ENCODE assay signal across 10 cellular contexts in genomic region chr17:5241861-5242671, GRCh38. TPM values are rescaled to one million over a fixed set of nuclear protein-coding genes. Genes with fewer than 3 reads are reported as not detected.
DNase-seq lines count a peak whose midpoint lies in the region; ATAC-seq and TF ChIP-seq lines count a peak whose summit lies in the region.
"Had no signal": no experiment of that assay in that cellular context is flagged by ENCODE, and none has a peak within 500 bp of the region (broad histone marks: within the 10 kb centered on the region; RNA-seq: fewer than 3 reads in every experiment).

No MANE protein-coding gene starts in this region.

- H3K4me1 Mint-ChIP-seq in activated T-helper 1 cell treated with anti-CD3 and anti-CD28 coated beads, Interleukin-12 subunit alpha, Interleukin-12 subunit beta, Interleukin-2, Interleukin-4 antibody, amounts not matched to agents 30 ng/mL and 10 ng/mL and 1 ng/mL, durations not matched to agents 14 hours and 24 hours and 36 hours (ENCODE audit: low read depth), result peaks cover 20% of the 10 kb centered on the region

- intact Hi-C loops in activated T-helper 1 cell treated with anti-CD3 and anti-CD28 coated beads, Interleukin-12 subunit alpha, Interleukin-12 subunit beta, Interleukin-2, Interleukin-4 antibody, amounts not matched to agents 30 ng/mL and 10 ng/mL and 1 ng/mL, durations not matched to agents 14 hours and 24 hours and 36 hours (cut with micrococcal nuclease), result loop anchor here (10.0 kb wide), 2 partner anchors 93 to 133 kb away; no protein-coding TSS in a partner anchor
- intact Hi-C loops in sciatic nerve (cut with DNase I), result no loop called here

- peaks cover 2% of the 10 kb centered on the region for H3K27me3 Mint-ChIP-seq in activated T-helper 1 cell treated with anti-CD3 and anti-CD28 coated beads, Interleukin-12 subunit alpha, Interleukin-12 subunit beta, Interleukin-2, Interleukin-4 antibody, amounts not matched to agents 30 ng/mL and 10 ng/mL and 1 ng/mL, durations not matched to agents 14 hours and 24 hours and 36 hours (ENCODE audit: insufficient read depth)

- H3K36me3 Mint-ChIP-seq in activated T-helper 1 cell treated with anti-CD3 and anti-CD28 coated beads, Interleukin-12 subunit alpha, Interleukin-12 subunit beta, Interleukin-2, Interleukin-4 antibody, amounts not matched to agents 30 ng/mL and 10 ng/mL and 1 ng/mL, durations not matched to agents 14 hours and 24 hours and 36 hours (ENCODE audit: low read depth), result peaks cover 2% of the 10 kb centered on the region

- DNase-seq in activated T-helper 1 cell treated with anti-CD3 and anti-CD28 coated beads, Interleukin-12 subunit alpha, Interleukin-12 subunit beta, Interleukin-2, Interleukin-4 antibody, amounts not matched to agents 30 ng/mL and 10 ng/mL and 1 ng/mL, durations not matched to agents 14 hours and 24 hours and 36 hours (ENCODE audit: low spot score), result no peak
- peak; percentile 59 for DNase-seq in myocyte (ENCODE audit: low read depth)
- DNase-seq in NOMO-1 treated with dmso at 0.1 percent for 144 hours (lab: John Stamatoyannopoulos, UW; ENCODE audit: unreplicated experiment), result no peak
- DNase-seq in kidney tubule cell (ENCODE audit: low spot score), result no peak
- no peak for DNase-seq in NCI-H2196 (lab: John Stamatoyannopoulos, UW; ENCODE audit: unreplicated experiment)
- DNase-seq in sciatic nerve (ENCODE audit: low spot score), result no peak
- DNase-seq: WERI-Rb-1 had no signal

- peak overlapping the region; percentile 77 for H3K27ac Mint-ChIP-seq in activated T-helper 1 cell treated with anti-CD3 and anti-CD28 coated beads, Interleukin-12 subunit alpha, Interleukin-12 subunit beta, Interleukin-2, Interleukin-4 antibody, amounts not matched to agents 30 ng/mL and 10 ng/mL and 1 ng/mL, durations not matched to agents 14 hours and 24 hours and 36 hours

- no peaks in the 10 kb centered on the region for H3K9me3 Mint-ChIP-seq in activated T-helper 1 cell treated with anti-CD3 and anti-CD28 coated beads, Interleukin-12 subunit alpha, Interleukin-12 subunit beta, Interleukin-2, Interleukin-4 antibody, amounts not matched to agents 30 ng/mL and 10 ng/mL and 1 ng/mL, durations not matched to agents 14 hours and 24 hours and 36 hours

- ATAC-seq in GM21825 (IDR thresholded peaks at IDR 0.05; ENCODE audit: unreplicated experiment), result peak; percentile 38
- ATAC-seq in sciatic nerve, result no peak

- H3K4me3 Mint-ChIP-seq in activated T-helper 1 cell treated with anti-CD3 and anti-CD28 coated beads, Interleukin-12 subunit alpha, Interleukin-12 subunit beta, Interleukin-2, Interleukin-4 antibody, amounts not matched to agents 30 ng/mL and 10 ng/mL and 1 ng/mL, durations not matched to agents 14 hours and 24 hours and 36 hours, result no peak overlapping the region

- peak; percentile 43 for TF ChIP-seq POLR2A in GM15510 (IDR thresholded peaks at IDR 0.05; ENCODE audit: borderline replicate concordance, extremely low read depth, insufficient read length)

RNA-seq across cellular contexts. Expression of gene SCIMP, which starts 7.4 kb away (rescaled TPM):
- total RNA-seq in activated T-helper 1 cell treated with anti-CD3 and anti-CD28 coated beads, Interleukin-12 subunit alpha, Interleukin-12 subunit beta, Interleukin-2, Interleukin-4 antibody, amounts not matched to agents 30 ng/mL and 10 ng/mL and 1 ng/mL, durations not matched to agents 14 hours and 24 hours and 36 hours, result not detected in 2 replicates
- total RNA-seq in myocyte, result not detected in 2 replicates
- 0.16 TPM for polyA plus RNA-seq in myocyte (2012)
- total RNA-seq in sciatic nerve, result 4.9 TPM
- total RNA-seq: dermis microvascular lymphatic vessel endothelial cell had no signal

RNA-seq across cellular contexts. Expression of gene RABEP1, which starts 40.0 kb away (rescaled TPM):
- total RNA-seq in activated T-helper 1 cell treated with anti-CD3 and anti-CD28 coated beads, Interleukin-12 subunit alpha, Interleukin-12 subunit beta, Interleukin-2, Interleukin-4 antibody, amounts not matched to agents 30 ng/mL and 10 ng/mL and 1 ng/mL, durations not matched to agents 14 hours and 24 hours and 36 hours, result 50.2 and 51.4 TPM in 2 replicates
- total RNA-seq in myocyte, result 57.8 and 58.1 TPM in 2 replicates
- polyA plus RNA-seq in myocyte (2012), result 28.8 TPM
- total RNA-seq in sciatic nerve, result 49.1 TPM

RNA-seq across cellular contexts. Expression of gene ZNF594, which starts 50.4 kb away (rescaled TPM):
- 8.5 and 8.8 TPM in 2 replicates for total RNA-seq in activated T-helper 1 cell treated with anti-CD3 and anti-CD28 coated beads, Interleukin-12 subunit alpha, Interleukin-12 subunit beta, Interleukin-2, Interleukin-4 antibody, amounts not matched to agents 30 ng/mL and 10 ng/mL and 1 ng/mL, durations not matched to agents 14 hours and 24 hours and 36 hours
- total RNA-seq in myocyte (4.9 and 5.9 TPM in 2 replicates), sciatic nerve (16.5 TPM)
- polyA plus RNA-seq in myocyte (2012), result 2.0 TPM
